ENCODE assay signal across 9 cellular contexts in the genomic region with DNA sequence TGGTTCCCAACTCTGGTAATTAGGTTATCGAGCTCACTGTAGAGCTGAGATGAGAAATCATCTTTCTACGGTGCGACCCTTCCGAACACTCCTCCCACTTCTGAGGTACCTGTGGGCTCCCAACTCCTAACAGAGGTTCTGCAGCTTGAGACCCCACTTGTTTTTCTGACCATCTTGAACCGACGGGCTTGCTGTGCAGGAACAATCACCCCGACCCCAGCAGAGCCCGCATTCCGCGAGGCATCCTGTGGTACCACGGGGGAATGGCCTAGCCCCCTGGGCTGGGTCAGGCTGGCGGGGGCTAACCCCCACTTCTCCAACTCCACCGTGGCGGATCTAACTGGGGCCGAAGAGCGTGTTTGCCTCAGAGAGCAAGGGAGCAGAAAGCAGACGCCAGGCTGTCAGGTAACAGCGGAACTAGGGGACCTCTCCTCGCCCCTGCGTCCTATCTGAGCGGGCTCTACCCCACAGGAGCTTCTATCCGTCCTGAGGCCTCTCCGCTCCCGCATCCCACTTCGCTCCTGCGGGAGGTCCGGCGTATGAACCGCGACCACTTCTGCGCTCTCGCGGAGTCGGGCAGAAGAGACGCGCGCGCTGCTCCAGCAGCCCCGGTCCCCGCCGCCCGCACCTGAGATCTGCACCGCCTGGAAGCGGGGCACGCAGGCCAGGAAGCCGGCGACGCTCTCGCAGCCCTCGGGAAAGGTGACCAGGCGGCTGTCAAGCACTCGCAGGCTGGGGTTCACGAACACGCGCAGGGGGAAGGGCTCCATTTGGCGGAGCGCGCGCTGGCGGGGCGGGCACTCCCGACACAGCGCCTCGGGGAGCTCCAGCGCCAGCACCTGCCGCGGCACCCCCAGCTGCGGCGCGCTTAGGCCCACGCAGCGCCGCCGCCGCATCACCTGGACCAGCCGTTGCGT. TPM values are rescaled to one million over a fixed set of nuclear protein-coding genes. Genes with fewer than 3 reads are reported as not detected.
DNase-seq lines count a peak whose midpoint lies in the region; ATAC-seq and TF ChIP-seq lines count a peak whose summit lies in the region.
"Had no signal": no experiment of that assay in that cellular context is flagged by ENCODE, and none has a peak within 500 bp of the region (broad histone marks: within the 10 kb centered on the region; RNA-seq: fewer than 3 reads in every experiment).

No MANE protein-coding gene starts in this region.

- H3K27ac ChIP-seq in body of pancreas = peak overlapping the region; percentile 75 to 93 (median 90)

- no peaks in the 10 kb centered on the region for H3K27me3 ChIP-seq in body of pancreas

- DNase-seq in RPMI7951 (ENCODE audit: low read depth) (peak; percentile 27), body of pancreas (peak; percentile 49 to 62 (median 50)), left colon (peak in 1 of 2 donors; percentile 61), GF-D8 (lab: John Stamatoyannopoulos, UW) (no peak), KG1 (lab: John Stamatoyannopoulos, UW) (no peak)
- peak; percentile 46 for DNase-seq in stimulated activated CD4-positive, alpha-beta T cell treated with anti-CD3 and anti-CD28 coated beads, Interleukin-2, amount 100 ng/mL, for 4 hours (ENCODE audit: low read depth)

- TF ChIP-seq CTCF in body of pancreas (IDR thresholded peaks at IDR 0.05) = no peak

- 5 to 26% methylated on average over 6 to 76 of the region's 77 CpGs for WGBS in body of pancreas, 2 donors

- TF ChIP-seq POLR2A in body of pancreas (IDR thresholded peaks at IDR 0.05) = no peak

- H3K4me1 ChIP-seq in body of pancreas = peaks cover 56% of the 10 kb centered on the region

- peak; percentile 48 for ATAC-seq in GM18511 (IDR thresholded peaks at IDR 0.05; ENCODE audit: unreplicated experiment)
- ATAC-seq in HG02759 (IDR thresholded peaks at IDR 0.05; ENCODE audit: unreplicated experiment) = peak; percentile 34
- ATAC-seq in body of pancreas = peak; percentile 49
- peak; percentile 50 for ATAC-seq in left colon

- no peaks in the 10 kb centered on the region for H3K9me3 ChIP-seq in body of pancreas

- intact Hi-C loops in body of pancreas (cut with DNase I) (no loop called here), left colon (cut with DNase I, micrococcal nuclease) (no loop called here)

- peaks cover 0 to 9% of the 10 kb centered on the region in 2 donors for H3K36me3 ChIP-seq in body of pancreas (replicated peaks in 1 of 2; ENCODE audit: insufficient read depth in 1 of 2, low read depth in 2 of 2)

- H3K4me3 ChIP-seq in body of pancreas = peak overlapping the region; percentile 57 to 80

RNA-seq across cellular contexts. Expression of a gene that starts 0.8 kb away (rescaled TPM):
- total RNA-seq in RPMI7951 (2014; rRNA removed; shearing (Covaris generic)) = 12.7 and 24.3 TPM in 2 replicates
- 10 to 100 TPM; 38.1 to 45.2 TPM for total RNA-seq in body of pancreas
- 10 to 100 TPM; 10.1 to 20.5 TPM for total RNA-seq in left colon

RNA-seq across cellular contexts. Expression of a gene that starts 9.7 kb away (rescaled TPM):
- total RNA-seq in RPMI7951 (2014; rRNA removed; shearing (Covaris generic)) = 29.0 and 30.0 TPM in 2 replicates
- total RNA-seq in body of pancreas = 10 to 100 TPM; 39.4 to 46.8 TPM
- 10 to 100 TPM; 31.7 to 36.6 TPM for total RNA-seq in left colon

RNA-seq across cellular contexts. Expression of a gene that starts 9.9 kb away (rescaled TPM):
- 34.5 and 39.3 TPM in 2 replicates for total RNA-seq in RPMI7951 (2014; rRNA removed; shearing (Covaris generic))
- 1 to 10 TPM; 3.3 to 8.8 TPM for total RNA-seq in body of pancreas
- total RNA-seq in left colon = 10 to 100 TPM; 19.0 to 22.1 TPM

RNA-seq across cellular contexts. Expression of a gene that starts 18.5 kb away (rescaled TPM):
- total RNA-seq in RPMI7951 (2014; rRNA removed; shearing (Covaris generic)) = 32.4 and 37.2 TPM in 2 replicates
- total RNA-seq in body of pancreas (10 to 100 TPM; 29.8 to 30.7 TPM), left colon (10 to 100 TPM; 34.1 to 34.3 TPM)

RNA-seq across cellular contexts. Expression of a gene that starts 22.0 kb away (rescaled TPM):
- total RNA-seq in RPMI7951 (2014; rRNA removed; shearing (Covaris generic)) = not detected in 2 replicates
- total RNA-seq in body of pancreas (10 to 100 TPM; 23.1 to 62.8 TPM), left colon (1 to 10 TPM; 2.5 to 9.4 TPM)
- total RNA-seq: dermis microvascular lymphatic vessel endothelial cell had no signal

Comparison
In these comparisons a context has a peak if more than half of its experiments do, and no peak if none do; other contexts are left out.
1. DNase-seq: peak in RPMI7951 (single experiment), body of pancreas (4 of 4) and stimulated activated CD4-positive, alpha-beta T cell treated with anti-CD3 and anti-CD28 coated beads, Interleukin-2, amount 100 ng/mL, for 4 hours (single experiment); none in GF-D8 (single experiment) and KG1 (single experiment).
2. Peak in every context shown above with its lines, with median percentiles within 50 percentile points of each other: ATAC-seq.